ENCODE assay signal across 26 cellular contexts in genomic region chr5:174752121-174752520, GRCh38. TPM values are rescaled to one million over a fixed set of nuclear protein-coding genes. Genes with fewer than 3 reads are reported as not detected.
DNase-seq lines count a peak whose midpoint lies in the region; ATAC-seq, FAIRE-seq and TF ChIP-seq lines count a peak whose summit lies in the region.
"Had no signal": no experiment of that assay in that cellular context is flagged by ENCODE, and none has a peak within 500 bp of the region (broad histone marks: within the 10 kb centered on the region; RNA-seq: fewer than 3 reads in every experiment).

No MANE protein-coding gene starts in this region.

- H3K27me3 Mint-ChIP-seq in chondrocyte (ENCODE audit: low read depth) = peaks cover 8% of the 10 kb centered on the region

- H3K4me3 ChIP-seq in mesodermal cell (ENCODE audit: extremely low read depth, insufficient read depth, low read length, poor library complexity, severe bottlenecking) (peak overlapping the region; percentile 57), smooth muscle cell (peak overlapping the region; percentile 62), small intestine (ENCODE audit: low read depth in 1 of 2, low read length in 2 of 2) (no peak overlapping the region)
- H3K4me3 ChIP-seq: PC-9 had no signal

- H3K36me3 ChIP-seq in mesodermal cell (ENCODE audit: control insufficient read depth, insufficient read depth, low read length) = no peaks in the 10 kb centered on the region
- H3K36me3 ChIP-seq in smooth muscle cell (ENCODE audit: low read depth) = no peaks in the 10 kb centered on the region
- H3K36me3 ChIP-seq in small intestine (ENCODE audit: control insufficient read depth in 2 of 2, insufficient read depth in 2 of 2, low read length in 2 of 2) = no peaks in the 10 kb centered on the region
- H3K36me3 ChIP-seq: esophagus squamous epithelium, gastroesophageal sphincter, prostate gland, tibial artery had no signal

- peak overlapping the region; percentile 89 for H2AFZ ChIP-seq in smooth muscle cell (ENCODE audit: low read depth)
- H2AFZ ChIP-seq: PC-9 had no signal

- no peak for FAIRE-seq in small intestine (lab: Jason Lieb, UNC)

- no peaks in the 10 kb centered on the region for H3K9me3 ChIP-seq in mesodermal cell (ENCODE audit: control insufficient read depth, low read length)
- no peaks in the 10 kb centered on the region for H3K9me3 ChIP-seq in smooth muscle cell (replicated peaks; ENCODE audit: low read depth)
- no peaks in the 10 kb centered on the region for H3K9me3 ChIP-seq in small intestine (ENCODE audit: control insufficient read depth, low read depth)
- H3K9me3 ChIP-seq: esophagus squamous epithelium, gastroesophageal sphincter, prostate gland, tibial artery had no signal

- no peak overlapping the region for H3K27ac ChIP-seq in mesodermal cell (ENCODE audit: low read depth, low read length, severe bottlenecking)
- H3K27ac ChIP-seq in smooth muscle cell (ENCODE audit: low read depth) = peak overlapping the region; percentile 51
- no peak overlapping the region for H3K27ac ChIP-seq in small intestine (ENCODE audit: low read depth in 1 of 2, low read length in 1 of 2)
- H3K27ac ChIP-seq: 22Rv1, gastroesophageal sphincter, PC-9, prostate gland, tibial artery had no signal

- TF ChIP-seq CTCF in chondrocyte (IDR thresholded peaks at IDR 0.05) = no peak
- TF ChIP-seq CTCF in smooth muscle cell (IDR thresholded peaks at IDR 0.05; ENCODE audit: borderline replicate concordance, insufficient read depth, poor library complexity, severe bottlenecking) = no peak

- H3K4me1 Mint-ChIP-seq in chondrocyte (ENCODE audit: low read depth) = peaks cover 13% of the 10 kb centered on the region
- H3K4me1 Mint-ChIP-seq: activated CD4-positive, alpha-beta T cell treated with anti-CD3 and anti-CD28 coated beads, Interleukin-2, amount 10 ng/mL, durations not matched to agents 24 days and 14 days; activated CD8-positive, alpha-beta memory T cell treated with anti-CD3 and anti-CD28 coated beads, Interleukin-2, amount 10 ng/mL, durations not matched to agents 7 days and 5 days; naive thymus-derived CD4-positive, alpha-beta T cell had no signal

- H3K4me3 Mint-ChIP-seq in chondrocyte (ENCODE audit: unreplicated experiment) = peak overlapping the region; percentile 79
- H3K4me3 Mint-ChIP-seq: activated CD4-positive, alpha-beta T cell treated with anti-CD3 and anti-CD28 coated beads, Interleukin-2, amount 10 ng/mL, durations not matched to agents 24 days and 14 days; activated CD8-positive, alpha-beta memory T cell treated with anti-CD3 and anti-CD28 coated beads, Interleukin-2, amount 10 ng/mL, durations not matched to agents 7 days and 5 days; activated naive CD8-positive, alpha-beta T cell; naive thymus-derived CD4-positive, alpha-beta T cell; T-helper 1 cell treated with Interleukin-12 subunit alpha and Interleukin-12 subunit beta and Interleukin-4 antibody, amounts not matched to agents 30 μg/mL and 1 μg/mL, for 36 hours had no signal

- H3K79me2 ChIP-seq in smooth muscle cell (ENCODE audit: low read depth) = no peaks in the 10 kb centered on the region

- peak overlapping the region; percentile 93 for H3K4me2 ChIP-seq in smooth muscle cell
- H3K4me2 ChIP-seq: PC-9 had no signal

- H3K4me1 ChIP-seq in mesodermal cell (ENCODE audit: control insufficient read depth, insufficient read depth, low read length, poor library complexity, severe bottlenecking) (no peaks in the 10 kb centered on the region), smooth muscle cell (ENCODE audit: low read depth) (peaks cover 5% of the 10 kb centered on the region), small intestine (ENCODE audit: control insufficient read depth in 2 of 2, insufficient read depth in 1 of 2, low read depth in 1 of 2, low read length in 1 of 2) (peaks cover 0 to 2% of the 10 kb centered on the region in 2 donors)
- H3K4me1 ChIP-seq: prostate gland had no signal

- H3K27ac Mint-ChIP-seq in chondrocyte (ENCODE audit: unreplicated experiment) = no peak overlapping the region
- H3K27ac Mint-ChIP-seq: activated CD4-positive, alpha-beta T cell treated with anti-CD3 and anti-CD28 coated beads, Interleukin-2, amount 10 ng/mL, durations not matched to agents 24 days and 14 days; activated CD8-positive, alpha-beta memory T cell treated with anti-CD3 and anti-CD28 coated beads, Interleukin-2, amount 10 ng/mL, durations not matched to agents 7 days and 5 days; activated naive CD8-positive, alpha-beta T cell; naive thymus-derived CD4-positive, alpha-beta T cell; T-helper 1 cell treated with Interleukin-12 subunit alpha and Interleukin-12 subunit beta and Interleukin-4 antibody, amounts not matched to agents 30 μg/mL and 1 μg/mL, for 36 hours had no signal

- no peak for ATAC-seq in GM19023 (IDR thresholded peaks at IDR 0.05; ENCODE audit: unreplicated experiment)
- ATAC-seq: activated CD8-positive, alpha-beta memory T cell treated with anti-CD3 and anti-CD28 coated beads, Interleukin-2, amount 10 ng/mL, durations not matched to agents 7 days and 5 days; gastroesophageal sphincter; naive thymus-derived CD4-positive, alpha-beta T cell; stimulated activated naive CD8-positive, alpha-beta T cell treated with anti-CD3 and anti-CD28 coated beads, Interleukin-15, Interleukin-2, amounts not matched to agents 100 U/mL and 50 U/mL, for 24 hours had no signal

- no peaks in the 10 kb centered on the region for H3K9me3 Mint-ChIP-seq in chondrocyte (ENCODE audit: low read depth)
- H3K9me3 Mint-ChIP-seq: activated CD4-positive, alpha-beta T cell treated with anti-CD3 and anti-CD28 coated beads, Interleukin-2, amount 10 ng/mL, durations not matched to agents 24 days and 14 days; T-helper 1 cell treated with Interleukin-12 subunit alpha and Interleukin-12 subunit beta and Interleukin-4 antibody, amounts not matched to agents 30 μg/mL and 1 μg/mL, for 36 hours had no signal

- peak; percentile 22 for DNase-seq in SIG-M5 treated with dmso at 0.1 percent for 504 hours (lab: John Stamatoyannopoulos, UW; ENCODE audit: unreplicated experiment)
- DNase-seq in SIG-M5 (lab: John Stamatoyannopoulos, UW) = no peak
- no peak for DNase-seq in chondrocyte (ENCODE audit: low spot score)
- no peak for DNase-seq in smooth muscle cell (lab: John Stamatoyannopoulos, UW; ENCODE audit: unreplicated experiment)
- DNase-seq in NCI-H446 treated with DMSO at 0.1 percent for 48 hours (lab: John Stamatoyannopoulos, UW) = no peak
- DNase-seq in small intestine = no peak
- DNase-seq: activated CD4-positive, alpha-beta T cell treated with anti-CD3 and anti-CD28 coated beads, Interleukin-2, amount 10 ng/mL, durations not matched to agents 24 days and 14 days; activated CD8-positive, alpha-beta memory T cell treated with anti-CD3 and anti-CD28 coated beads, Interleukin-2, amount 10 ng/mL, durations not matched to agents 7 days and 5 days; AML-193; cerebellar nuclear complex; effector CD4-positive, alpha-beta T cell; esophagus squamous epithelium; naive thymus-derived CD4-positive, alpha-beta T cell; NCI-H1092 treated with DMSO at 0.1 percent for 48 hours; NCI-H2029 treated with DMSO at 0.1 percent for 48 hours; PC-9; stimulated activated CD4-positive, alpha-beta T cell treated with anti-CD3 and anti-CD28 coated beads, Interleukin-4, amount 100 ng/mL, for 24 hours; stimulated activated naive CD8-positive, alpha-beta T cell treated with anti-CD3 and anti-CD28 coated beads, Interleukin-15, Interleukin-2, amounts not matched to agents 100 U/mL and 50 U/mL, for 24 hours; tibial artery had no signal

- peak overlapping the region; percentile 47 for H3K9ac ChIP-seq in smooth muscle cell (ENCODE audit: low read depth)

- H3F3A ChIP-seq in smooth muscle cell (ENCODE audit: low read depth) = no peaks in the 10 kb centered on the region

- H3K36me3 Mint-ChIP-seq in chondrocyte (ENCODE audit: low read depth) = no peaks in the 10 kb centered on the region
- H3K36me3 Mint-ChIP-seq: activated CD8-positive, alpha-beta memory T cell treated with anti-CD3 and anti-CD28 coated beads, Interleukin-2, amount 10 ng/mL, durations not matched to agents 7 days and 5 days; activated naive CD8-positive, alpha-beta T cell had no signal

- WGBS in mesodermal cell (ENCODE audit: insufficient coverage in 2 of 2), 2 experiments = 100% methylated on average over 3 of the region's 5 CpGs
- 73% methylated on average over 5 of the region's 5 CpGs for WGBS in smooth muscle cell (ENCODE audit: low lambda C conversion rate)
- 88 to 91% (median 90%) methylated on average over 5 of the region's 5 CpGs for WGBS in small intestine, 3 donors

- H3K27me3 ChIP-seq in smooth muscle cell (ENCODE audit: low read depth) (no peaks in the 10 kb centered on the region), small intestine (ENCODE audit: control insufficient read depth in 2 of 2, insufficient read depth in 2 of 2, low read length in 2 of 2) (peaks cover 7 to 23% of the 10 kb centered on the region in 2 donors)

- no peaks in the 10 kb centered on the region for H4K20me1 ChIP-seq in smooth muscle cell (ENCODE audit: low read depth)

RNA-seq across cellular contexts. Expression of gene MSX2, which starts 27.7 kb away (rescaled TPM):
- 2.2 to 25.5 TPM (median 2.3 TPM) in 3 replicates for total RNA-seq in chondrocyte
- 195 TPM for polyA plus RNA-seq in mesodermal cell (2013, experiment 1 of 2)
- 141 TPM for polyA plus RNA-seq in mesodermal cell (2013, experiment 2 of 2)
- total RNA-seq in smooth muscle cell = 54.4 and 76.8 TPM in 2 replicates
- 50.7 and 70.9 TPM in 2 replicates for polyA plus RNA-seq in smooth muscle cell
- polyA plus RNA-seq in small intestine = under 1 TPM in 1 of 3 donors, not detected in 2; 0.46 TPM
- total RNA-seq: activated CD4-positive, alpha-beta T cell treated with anti-CD3 and anti-CD28 coated beads, Interleukin-2, amount 10 ng/mL, durations not matched to agents 24 days and 14 days; activated CD8-positive, alpha-beta memory T cell treated with anti-CD3 and anti-CD28 coated beads, Interleukin-2, amount 10 ng/mL, durations not matched to agents 7 days and 5 days; naive thymus-derived CD4-positive, alpha-beta T cell; PC-9 had no signal
- polyA plus RNA-seq: naive thymus-derived CD4-positive, alpha-beta T cell had no signal

Comparison
In these comparisons a context has a peak if more than half of its experiments do, and no peak if none do; other contexts are left out.
1. H3K4me3 ChIP-seq: peak in mesodermal cell (single experiment) and smooth muscle cell (single experiment); none in small intestine (0 of 2).